In genomic region chr2:82875891-82876290, GRCh38 we compare ENCODE assay signal across 20 cellular contexts.
"Had no signal": no experiment of that assay in that cellular context is flagged by ENCODE, and none has a peak within 500 bp of the region (broad histone marks: within the 10 kb centered on the region; RNA-seq: fewer than 3 reads in every experiment).

No MANE protein-coding gene starts in this region.

- H3K36me3 Mint-ChIP-seq: naive thymus-derived CD8-positive, alpha-beta T cell; stimulated activated naive B cell treated with anti-CD40 and anti-IgM and Interleukin-4, amounts not matched to agents 10 μg/mL and 1 μg/mL and 100 μg/mL, for 72 hours had no signal

- H3K4me3 Mint-ChIP-seq: activated naive CD4-positive, alpha-beta T cell treated with anti-CD3 and anti-CD28 coated beads for 36 hours; activated naive CD8-positive, alpha-beta T cell treated with anti-CD3 and anti-CD28 coated beads, Interleukin-2, amount 50 U/mL, for 24 hours; dendritic cell treated with granulocyte-macrophage colony-stimulating factor and Interleukin-4, amounts not matched to agents 40 ng/mL and 50 ng/mL, for 4 days; naive thymus-derived CD8-positive, alpha-beta T cell; stimulated activated naive B cell treated with anti-CD40 and anti-IgM and Interleukin-4, amounts not matched to agents 10 μg/mL and 1 μg/mL and 100 μg/mL, for 72 hours; T-helper 17 cell had no signal

- H3K27me3 Mint-ChIP-seq: activated naive CD8-positive, alpha-beta T cell treated with anti-CD3 and anti-CD28 coated beads, Interleukin-2, amount 50 U/mL, for 24 hours; dendritic cell treated with granulocyte-macrophage colony-stimulating factor and Interleukin-4, amounts not matched to agents 40 ng/mL and 50 ng/mL, for 4 days; naive thymus-derived CD8-positive, alpha-beta T cell; stimulated activated naive B cell treated with anti-CD40 and anti-IgM and Interleukin-4, amounts not matched to agents 10 μg/mL and 1 μg/mL and 100 μg/mL, for 72 hours; T-helper 17 cell had no signal

- ATAC-seq: activated naive CD8-positive, alpha-beta T cell treated with anti-CD3 and anti-CD28 coated beads, Interleukin-2, amount 50 U/mL, for 24 hours; heart right ventricle; left lobe of liver; naive thymus-derived CD8-positive, alpha-beta T cell; stimulated activated naive B cell treated with anti-CD40 and anti-IgM and Interleukin-4, amounts not matched to agents 10 μg/mL and 1 μg/mL and 100 μg/mL, for 72 hours; T-helper 17 cell had no signal

- H3K27ac ChIP-seq: epithelial cell of prostate, heart right ventricle, neutrophil, tibial nerve had no signal

- H3K27me3 ChIP-seq: neutrophil, tibial nerve had no signal

- H3K9me3 Mint-ChIP-seq: activated naive CD4-positive, alpha-beta T cell treated with anti-CD3 and anti-CD28 coated beads for 36 hours had no signal

- H3K4me1 Mint-ChIP-seq: activated naive CD8-positive, alpha-beta T cell treated with anti-CD3 and anti-CD28 coated beads, Interleukin-2, amount 50 U/mL, for 24 hours; naive thymus-derived CD8-positive, alpha-beta T cell; stimulated activated naive B cell treated with anti-CD40 and anti-IgM and Interleukin-4, amounts not matched to agents 10 μg/mL and 1 μg/mL and 100 μg/mL, for 72 hours; T-helper 17 cell had no signal

- H3K27ac Mint-ChIP-seq: activated naive CD4-positive, alpha-beta T cell treated with anti-CD3 and anti-CD28 coated beads for 36 hours; activated naive CD8-positive, alpha-beta T cell treated with anti-CD3 and anti-CD28 coated beads, Interleukin-2, amount 50 U/mL, for 24 hours; activated T-helper 2 cell treated with anti-CD3 and anti-CD28 coated beads, Interferon-gamma antibody, Interleukin-2, Interleukin-4, amounts not matched to agents 10 μg/mL and 5 μg/mL and 100 μg/mL, durations not matched to agents 14 hours and 24 hours and 36 hours; dendritic cell treated with granulocyte-macrophage colony-stimulating factor and Interleukin-4, amounts not matched to agents 40 ng/mL and 50 ng/mL, for 4 days; naive thymus-derived CD8-positive, alpha-beta T cell; stimulated activated naive B cell treated with anti-CD40 and anti-IgM and Interleukin-4, amounts not matched to agents 10 μg/mL and 1 μg/mL and 100 μg/mL, for 72 hours; T-helper 17 cell had no signal

- DNase-seq: activated CD4-positive, alpha-beta T cell treated with anti-CD3 and anti-CD28 coated beads for 1 hour; activated CD4-positive, alpha-beta T cell treated with anti-CD3 and anti-CD28 coated beads, Interleukin-2, amount 50 U/mL, for 4 hours; activated naive CD4-positive, alpha-beta T cell treated with anti-CD3 and anti-CD28 coated beads for 36 hours; activated naive CD8-positive, alpha-beta T cell treated with anti-CD3 and anti-CD28 coated beads, Interleukin-2, amount 50 U/mL, for 24 hours; activated T-cell treated with anti-CD3 and anti-CD28 coated beads for 4 hours; effector memory CD4-positive, alpha-beta T cell; heart right ventricle; mammary epithelial cell; naive thymus-derived CD8-positive, alpha-beta T cell; retina; stimulated activated CD4-positive, alpha-beta T cell treated with anti-CD3 and anti-CD28 coated beads, Interleukin-15, amount 100 ng/mL, for 24 hours; stimulated activated CD4-positive, alpha-beta T cell treated with anti-CD3 and anti-CD28 coated beads, Interleukin-4, amount 100 ng/mL, for 1 hour; stimulated activated naive B cell treated with anti-CD40 and anti-IgM and Interleukin-4, amounts not matched to agents 10 μg/mL and 1 μg/mL and 100 μg/mL, for 72 hours; T-helper 17 cell had no signal

- H3K9me3 ChIP-seq: neutrophil had no signal

- H3K4me1 ChIP-seq: heart right ventricle, tibial nerve had no signal

- H3K36me3 ChIP-seq: heart right ventricle, neutrophil, tibial nerve had no signal

- H3K4me3 ChIP-seq: heart right ventricle, tibial nerve had no signal
